In genomic region chr14:77660754-77661153, GRCh38 we compare ENCODE assay signal across 14 cellular contexts. TPM values are rescaled to one million over a fixed set of nuclear protein-coding genes. Genes with fewer than 3 reads are reported as not detected.
DNase-seq lines count a peak whose midpoint lies in the region; ATAC-seq and TF ChIP-seq lines count a peak whose summit lies in the region.
"Had no signal": no experiment of that assay in that cellular context is flagged by ENCODE, and none has a peak within 500 bp of the region (broad histone marks: within the 10 kb centered on the region; RNA-seq: fewer than 3 reads in every experiment).

No MANE protein-coding gene starts in this region.

- H3K27ac Mint-ChIP-seq in HFFc6, result no peak overlapping the region; the same call in 1 of the 2 replicates
- H3K27ac Mint-ChIP-seq: activated CD8-positive, alpha-beta memory T cell treated with anti-CD3 and anti-CD28 coated beads, Interleukin-2, amount 10 ng/mL, durations not matched to agents 7 days and 5 days; activated naive CD8-positive, alpha-beta T cell had no signal

- H3K36me3 ChIP-seq in aorta (ENCODE audit: control insufficient read depth in 1 of 2, insufficient read depth in 2 of 2, low read length in 1 of 2), result no peaks in the 10 kb centered on the region
- H3K36me3 ChIP-seq: pancreas, Peyer's patch had no signal

- H3K4me3 ChIP-seq in dorsolateral prefrontal cortex (peak overlapping the region in 53 of 59 donors; percentile 5 to 61 (median 37)), retinal pigment epithelial cell (ENCODE audit: low read length) (peak overlapping the region; percentile 16), aorta (ENCODE audit: low read length in 2 of 2) (no peak overlapping the region)
- H3K4me3 ChIP-seq: GM12878, pancreas, Peyer's patch had no signal

- peak overlapping the region in 38 of 59 donors; percentile 8 to 79 (median 57) for H3K27ac ChIP-seq in dorsolateral prefrontal cortex
- H3K27ac ChIP-seq in aorta (ENCODE audit: low read depth in 1 of 2, low read length in 2 of 2), result no peak overlapping the region
- H3K27ac ChIP-seq: Peyer's patch had no signal

- H3K4me1 Mint-ChIP-seq in HFFc6 (ENCODE audit: low read depth), result peaks cover 30% of the 10 kb centered on the region

- ATAC-seq in HG02759 (IDR thresholded peaks at IDR 0.05; ENCODE audit: unreplicated experiment), result no peak
- ATAC-seq in aorta (ENCODE audit: low FRiP score), result no peak
- ATAC-seq: activated CD8-positive, alpha-beta memory T cell treated with anti-CD3 and anti-CD28 coated beads, Interleukin-2, amount 10 ng/mL, durations not matched to agents 7 days and 5 days; GM12878 had no signal

- H3K27me3 Mint-ChIP-seq in HFFc6 (ENCODE audit: insufficient read depth), result no peaks in the 10 kb centered on the region; the same call in 1 of the 2 replicates
- H3K27me3 Mint-ChIP-seq: activated CD8-positive, alpha-beta memory T cell treated with anti-CD3 and anti-CD28 coated beads, Interleukin-2, amount 10 ng/mL, durations not matched to agents 7 days and 5 days; activated naive CD8-positive, alpha-beta T cell had no signal

- H3K4me3 Mint-ChIP-seq in HFFc6, result peak overlapping the region; percentile 17; the same call in 1 of the 2 replicates
- H3K4me3 Mint-ChIP-seq: activated CD8-positive, alpha-beta memory T cell treated with anti-CD3 and anti-CD28 coated beads, Interleukin-2, amount 10 ng/mL, durations not matched to agents 7 days and 5 days; activated naive CD8-positive, alpha-beta T cell had no signal

- intact Hi-C loops in dorsolateral prefrontal cortex (cut with DNase I), result loop anchor here in 1 of 2 donors (5.0 kb wide), 1 partner anchor 47 kb away; the partner anchor contains the start of genes ALKBH1 and SLIRP
- intact Hi-C loops in aorta (cut with DNase I), result no loop called here

- DNase-seq in HFFc6, result no peak
- DNase-seq in NCI-H2171 treated with DMSO at 0.1 percent for 48 hours (lab: John Stamatoyannopoulos, UW), result peak; percentile 99
- DNase-seq in dorsolateral prefrontal cortex, result peak in 8 of 10 donors; percentile 22 to 78 (median 66)
- DNase-seq in retinal pigment epithelial cell (ENCODE audit: low read depth), result peak; percentile 53
- DNase-seq in NK-92 treated with Interleukin-12 subunit alpha and Interleukin-12 subunit beta, amount 100 ng/mL, for 24 hours (lab: John Stamatoyannopoulos, UW), result no peak
- no peak for DNase-seq in aorta
- DNase-seq: activated CD8-positive, alpha-beta memory T cell treated with anti-CD3 and anti-CD28 coated beads, Interleukin-2, amount 10 ng/mL, durations not matched to agents 7 days and 5 days; pancreas; Peyer's patch; stimulated activated CD4-positive, alpha-beta T cell treated with anti-CD3 and anti-CD28 coated beads, Interleukin-2, amount 100 ng/mL, for 24 hours; stimulated activated naive CD4-positive, alpha-beta T cell treated with Interleukin-2 at 50 U/mL for 16 hours had no signal

- H3K4me1 ChIP-seq in aorta (ENCODE audit: control insufficient read depth in 1 of 2, insufficient read depth in 2 of 2, low read length in 2 of 2), result no peaks in the 10 kb centered on the region
- H3K4me1 ChIP-seq: pancreas, Peyer's patch had no signal

- H3K36me3 Mint-ChIP-seq in HFFc6 (ENCODE audit: low read depth), result no peaks in the 10 kb centered on the region
- H3K36me3 Mint-ChIP-seq: activated CD8-positive, alpha-beta memory T cell treated with anti-CD3 and anti-CD28 coated beads, Interleukin-2, amount 10 ng/mL, durations not matched to agents 7 days and 5 days had no signal

- WGBS in aorta, 2 donors, result 25 to 44% methylated on average over 7 of the region's 7 CpGs

- TF ChIP-seq CTCF in HFFc6 (IDR thresholded peaks at IDR 0.05), result no peak
- TF ChIP-seq CTCF in dorsolateral prefrontal cortex (IDR thresholded peaks at IDR 0.05 in 54 of 56, conservative IDR thresholded peaks at IDR 0.05 in 2 of 56; ENCODE audit: low read depth in 1 of 56, partially characterized antibody in 56 of 56), result no peak
- no peak for TF ChIP-seq CTCF in retinal pigment epithelial cell (conservative IDR thresholded peaks at IDR 0.05; ENCODE audit: low read depth, low read length)

- H3K9me3 ChIP-seq in aorta (ENCODE audit: control insufficient read depth, low read length), result no peaks in the 10 kb centered on the region
- H3K9me3 ChIP-seq: pancreas, Peyer's patch had no signal

- no peaks in the 10 kb centered on the region for H3K9me3 Mint-ChIP-seq in HFFc6

- no peaks in the 10 kb centered on the region for H3K27me3 ChIP-seq in dorsolateral prefrontal cortex
- no peaks in the 10 kb centered on the region for H3K27me3 ChIP-seq in aorta (ENCODE audit: control insufficient read depth in 1 of 2, insufficient read depth in 2 of 2, low read length in 1 of 2)
- H3K27me3 ChIP-seq: pancreas, Peyer's patch had no signal

RNA-seq across cellular contexts. Expression of gene SPTLC2, which starts 44.3 kb away (rescaled TPM):
- total RNA-seq in HFFc6 (2021; fragmentation: NEBNext Ultra II Directional; extraction: Animal tissue kit (Norgen Biotek cat#: 25700)), result 10 to 100 TPM; 51.2 to 59.2 (median 52.3) TPM
- 100 to 1,000 TPM in 2 of 120 experiments, 10 to 100 TPM in 118; 19.4 to 116 (median 48.8) TPM for total RNA-seq in dorsolateral prefrontal cortex
- total RNA-seq in aorta, result 10 to 100 TPM; 37.8 to 45.4 TPM
- 1 to 10 TPM; 2.3 to 3.1 TPM for polyA plus RNA-seq in aorta

RNA-seq across cellular contexts. Expression of gene ALKBH1, which starts 47.1 kb away (rescaled TPM):
- total RNA-seq in HFFc6 (2021; fragmentation: NEBNext Ultra II Directional; extraction: Animal tissue kit (Norgen Biotek cat#: 25700)), result 10 to 100 TPM; 10.1 to 13.9 (median 10.7) TPM
- total RNA-seq in dorsolateral prefrontal cortex (10 to 100 TPM in 107 of 120 experiments, 1 to 10 TPM in 13; 7.9 to 21.4 (median 12.6) TPM), aorta (10 to 100 TPM in 1 of 2 donors, 1 to 10 TPM in 1; 7.4 to 12.6 TPM)
- 1 to 10 TPM; 4.6 to 7.2 TPM for polyA plus RNA-seq in aorta

RNA-seq across cellular contexts. Expression of gene SLIRP, which starts 47.1 kb away (rescaled TPM):
- 100 to 1,000 TPM; 152 to 209 (median 182) TPM for total RNA-seq in HFFc6 (2021; fragmentation: NEBNext Ultra II Directional; extraction: Animal tissue kit (Norgen Biotek cat#: 25700))
- total RNA-seq in dorsolateral prefrontal cortex (100 to 1,000 TPM in 72 of 120 experiments, 10 to 100 TPM in 48; 60.9 to 153 (median 104) TPM), aorta (10 to 100 TPM; 57.3 to 84.4 TPM)
- polyA plus RNA-seq in aorta, result 100 to 1,000 TPM; 238 to 453 TPM

Comparison
In these comparisons a context has a peak if more than half of its experiments do, and no peak if none do; other contexts are left out.
1. DNase-seq: peak in NCI-H2171 treated with DMSO at 0.1 percent for 48 hours (single experiment), dorsolateral prefrontal cortex (8 of 10) and retinal pigment epithelial cell (single experiment); none in HFFc6 (single experiment), NK-92 treated with Interleukin-12 subunit alpha and Interleukin-12 subunit beta, amount 100 ng/mL, for 24 hours (single experiment) and aorta (0 of 2).
2. H3K27ac ChIP-seq: peak in dorsolateral prefrontal cortex (38 of 59); none in aorta (0 of 2).
3. H3K4me3 ChIP-seq: peak in dorsolateral prefrontal cortex (53 of 59) and retinal pigment epithelial cell (single experiment); none in aorta (0 of 2).